In the genomic region with DNA sequence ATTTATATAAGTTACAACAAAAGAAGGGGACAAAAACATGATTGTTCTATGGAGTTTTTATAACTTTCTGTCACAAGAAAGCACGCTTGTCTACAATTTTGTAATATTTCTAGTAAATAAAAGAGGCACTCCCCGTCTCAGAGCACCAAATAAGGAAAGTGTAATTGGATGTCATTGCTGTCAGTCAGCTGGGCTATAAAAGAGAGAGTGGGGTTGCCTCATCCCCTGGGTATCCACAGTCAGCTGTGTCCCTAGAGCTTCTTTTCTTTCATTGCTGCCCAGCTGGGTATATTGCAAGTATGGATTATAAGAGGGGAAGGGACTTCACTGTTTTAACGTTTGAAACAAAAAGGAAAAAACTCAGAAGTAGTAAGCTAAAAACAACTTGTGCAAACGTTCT, we compare ENCODE assay signal across 31 cellular contexts.
DNase-seq lines count a peak whose midpoint lies in the region; FAIRE-seq and TF ChIP-seq lines count a peak whose summit lies in the region.
"Had no signal": no experiment of that assay in that cellular context is flagged by ENCODE, and none has a peak within 500 bp of the region (broad histone marks: within the 10 kb centered on the region; RNA-seq: fewer than 3 reads in every experiment).

No MANE protein-coding gene starts in this region.

- FAIRE-seq in RCC 7860 (lab: Jason Lieb, UNC): no peak
- FAIRE-seq: astrocyte, GM12892, pancreas had no signal

- H3K4me3 ChIP-seq in neuronal stem cell (ENCODE audit: low read length in 2 of 2): no peak overlapping the region
- H3K4me3 ChIP-seq: heart right ventricle, MG63, pancreas, right atrium auricular region, testis had no signal

- no peak for TF ChIP-seq CTCF in glutamatergic neuron (IDR thresholded peaks at IDR 0.05; ENCODE audit: partially characterized antibody, unreplicated experiment)

- peak overlapping the region; percentile 82 for H2AFZ ChIP-seq in neuronal stem cell (ENCODE audit: low read length)

- H3K27me3 Mint-ChIP-seq in glutamatergic neuron (ENCODE audit: unreplicated experiment): no peaks in the 10 kb centered on the region
- H3K27me3 Mint-ChIP-seq: stimulated activated memory B cell treated with anti-CD40 and anti-IgM and Interleukin-4, amounts not matched to agents 10 μg/mL and 1 μg/mL and 100 μg/mL, for 72 hours had no signal

- no peak overlapping the region for H3K4ac ChIP-seq in neuronal stem cell (ENCODE audit: low read length)

- H4K91ac ChIP-seq in neuronal stem cell (ENCODE audit: low read depth, low read length, poor library complexity): no peak overlapping the region

- H2AK5ac ChIP-seq in neuronal stem cell (ENCODE audit: low read depth, low read length): no peak overlapping the region

- no CpG with 5 or more reads among the region's 4 CpGs for WGBS in neuronal stem cell (ENCODE audit: extremely low coverage in 2 of 2, insufficient read length in 2 of 2, insufficient replicate concordance in 1 of 2), 2 donors

- no peak overlapping the region for H2BK120ac ChIP-seq in neuronal stem cell (ENCODE audit: low read depth, low read length)

- no peak overlapping the region for H2BK5ac ChIP-seq in neuronal stem cell (ENCODE audit: low read length)

- no peaks in the 10 kb centered on the region for H3K36me3 ChIP-seq in neuronal stem cell (replicated peaks in 1 of 2; ENCODE audit: control insufficient read depth in 2 of 2, insufficient read depth in 2 of 2, low read length in 2 of 2)
- H3K36me3 ChIP-seq: heart right ventricle, MG63, right atrium auricular region had no signal

- H3K4me2 ChIP-seq in neuronal stem cell (ENCODE audit: insufficient read depth, low read length, poor library complexity, severe bottlenecking): no peak overlapping the region

- no peak overlapping the region for H3K23ac ChIP-seq in neuronal stem cell (ENCODE audit: low read depth, low read length, poor library complexity)

- no peak overlapping the region for H2BK12ac ChIP-seq in neuronal stem cell (ENCODE audit: low read length)

- peaks cover 0 to 7% (median 0%) of the 10 kb centered on the region in 3 experiments for H3K27me3 ChIP-seq in neuronal stem cell (ENCODE audit: control insufficient read depth in 3 of 3, insufficient read depth in 3 of 3, low read depth in 1 of 3, low read length in 3 of 3)
- H3K27me3 ChIP-seq: heart right ventricle, MG63, pancreas, right atrium auricular region, testis had no signal

- H3K4me1 ChIP-seq in neuronal stem cell (ENCODE audit: control insufficient read depth in 2 of 2, insufficient read depth in 1 of 2, low read depth in 1 of 2, low read length in 2 of 2): peaks cover 4% of the 10 kb centered on the region in 2 donors
- H3K4me1 ChIP-seq: pancreas, right atrium auricular region, testis had no signal

- no peak overlapping the region for H3K14ac ChIP-seq in neuronal stem cell (ENCODE audit: low read length)

- peak; percentile 24 for DNase-seq in GM04504 (ENCODE audit: low read depth)
- DNase-seq in NCI-H69 (lab: John Stamatoyannopoulos, UW): peak; percentile 4
- peak; percentile 20 for DNase-seq in fibroblast of peridontal ligament (ENCODE audit: extremely low read depth)
- DNase-seq in neuronal stem cell (ENCODE audit: low spot score): no peak
- DNase-seq in caudate nucleus (lab: John Stamatoyannopoulos, UW): no peak
- no peak for DNase-seq in RCC 7860 (ENCODE audit: low spot score)
- no peak for DNase-seq in glutamatergic neuron
- no peak for DNase-seq in kidney glomerular epithelial cell (lab: John Stamatoyannopoulos, UW)
- DNase-seq: activated CD4-positive, alpha-beta T cell treated with anti-CD3 and anti-CD28 coated beads, Interleukin-2, amount 50 U/mL, for 4 hours; activated CD8-positive, alpha-beta memory T cell treated with anti-CD3 and anti-CD28 coated beads, Interleukin-2, amount 50 U/mL, for 48 hours; C1 segment of cervical spinal cord; DND-41; H7; heart right ventricle; left cardiac atrium; MG63; naive thymus-derived CD4-positive, alpha-beta T cell; NCI-H1417; NCI-H524 treated with DMSO at 0.1 percent for 48 hours; pancreas; stimulated activated CD4-positive, alpha-beta T cell treated with anti-CD3 and anti-CD28 coated beads, Interleukin-4, amount 100 ng/mL, for 1 hour; testis had no signal

- H3K36me3 Mint-ChIP-seq in glutamatergic neuron (ENCODE audit: unreplicated experiment): no peaks in the 10 kb centered on the region
- H3K36me3 Mint-ChIP-seq: activated naive CD4-positive, alpha-beta T cell treated with anti-CD3 and anti-CD28 coated beads, Interleukin-2, amount 50 U/mL, for 24 hours; IgD-negative memory B cell; memory B cell; naive thymus-derived CD4-positive, alpha-beta T cell; stimulated activated memory B cell treated with anti-CD40 and anti-IgM and Interleukin-4, amounts not matched to agents 10 μg/mL and 1 μg/mL and 100 μg/mL, for 72 hours; WTC11 had no signal

- no peak overlapping the region for H3K9ac ChIP-seq in neuronal stem cell (ENCODE audit: low read depth, low read length, poor library complexity)

- no peak overlapping the region for H3K4me3 Mint-ChIP-seq in glutamatergic neuron (ENCODE audit: unreplicated experiment)
- H3K4me3 Mint-ChIP-seq: activated naive CD4-positive, alpha-beta T cell treated with anti-CD3 and anti-CD28 coated beads, Interleukin-2, amount 50 U/mL, for 24 hours; activated T-helper 17 cell treated with anti-CD3 and anti-CD28 coated beads, Interleukin-2, amount 50 U/mL, for 72 hours; memory B cell; naive thymus-derived CD4-positive, alpha-beta T cell; stimulated activated memory B cell treated with anti-CD40 and anti-IgM and Interleukin-4, amounts not matched to agents 10 μg/mL and 1 μg/mL and 100 μg/mL, for 72 hours; WTC11 had no signal

- H3K27ac ChIP-seq in neuronal stem cell (replicated peaks; ENCODE audit: low read length) (no peak overlapping the region), caudate nucleus (ENCODE audit: low read depth, low read length) (no peak overlapping the region)
- H3K27ac ChIP-seq: heart right ventricle, pancreas, right atrium auricular region, testis had no signal

- no peaks in the 10 kb centered on the region for H3K9me3 ChIP-seq in neuronal stem cell (replicated peaks in 1 of 2; ENCODE audit: control insufficient read depth in 2 of 2, insufficient read depth in 1 of 2, low read depth in 1 of 2, low read length in 2 of 2)
- H3K9me3 ChIP-seq: heart right ventricle, MG63, pancreas, right atrium auricular region, testis had no signal

- H4K8ac ChIP-seq in neuronal stem cell (ENCODE audit: low read depth, low read length): no peak overlapping the region

- peaks cover 19% of the 10 kb centered on the region for H3K4me1 Mint-ChIP-seq in glutamatergic neuron (ENCODE audit: low read depth, unreplicated experiment)
- H3K4me1 Mint-ChIP-seq: activated naive CD4-positive, alpha-beta T cell treated with anti-CD3 and anti-CD28 coated beads, Interleukin-2, amount 50 U/mL, for 24 hours; activated T-helper 17 cell treated with anti-CD3 and anti-CD28 coated beads, Interleukin-2, amount 50 U/mL, for 72 hours; IgD-negative memory B cell; memory B cell; naive thymus-derived CD4-positive, alpha-beta T cell; stimulated activated memory B cell treated with anti-CD40 and anti-IgM and Interleukin-4, amounts not matched to agents 10 μg/mL and 1 μg/mL and 100 μg/mL, for 72 hours had no signal

- no peak overlapping the region for H2BK15ac ChIP-seq in neuronal stem cell (ENCODE audit: low read length)

- H3K79me1 ChIP-seq in neuronal stem cell (ENCODE audit: low read depth, low read length): no peaks in the 10 kb centered on the region

- no peak overlapping the region for H3K27ac Mint-ChIP-seq in glutamatergic neuron (ENCODE audit: unreplicated experiment)
- H3K27ac Mint-ChIP-seq: activated naive CD4-positive, alpha-beta T cell treated with anti-CD3 and anti-CD28 coated beads, Interleukin-2, amount 50 U/mL, for 24 hours; activated T-helper 17 cell treated with anti-CD3 and anti-CD28 coated beads, Interleukin-2, amount 50 U/mL, for 72 hours; IgD-negative memory B cell; memory B cell; naive thymus-derived CD4-positive, alpha-beta T cell; stimulated activated memory B cell treated with anti-CD40 and anti-IgM and Interleukin-4, amounts not matched to agents 10 μg/mL and 1 μg/mL and 100 μg/mL, for 72 hours; WTC11 had no signal

- H3K9me3 Mint-ChIP-seq in glutamatergic neuron (ENCODE audit: unreplicated experiment): no peaks in the 10 kb centered on the region
- H3K9me3 Mint-ChIP-seq: activated naive CD4-positive, alpha-beta T cell treated with anti-CD3 and anti-CD28 coated beads, Interleukin-2, amount 50 U/mL, for 24 hours; activated T-helper 17 cell treated with anti-CD3 and anti-CD28 coated beads, Interleukin-2, amount 50 U/mL, for 72 hours; IgD-negative memory B cell; memory B cell; stimulated activated memory B cell treated with anti-CD40 and anti-IgM and Interleukin-4, amounts not matched to agents 10 μg/mL and 1 μg/mL and 100 μg/mL, for 72 hours; WTC11 had no signal

- H3K18ac ChIP-seq in neuronal stem cell (ENCODE audit: low read length): no peak overlapping the region

Comparison
In these comparisons a context has a peak if more than half of its experiments do, and no peak if none do; other contexts are left out.
1. DNase-seq: peak in GM04504 (single experiment), NCI-H69 (single experiment) and fibroblast of peridontal ligament (single experiment); none in neuronal stem cell (single experiment), caudate nucleus (0 of 61), RCC 7860 (single experiment), glutamatergic neuron (single experiment) and kidney glomerular epithelial cell (single experiment).